Comparison of ENCODE assay signal across 1 cellular context in genomic region chr12:58413794-58414193, GRCh38.
TF ChIP-seq lines count a peak whose summit lies in the region.

No MANE protein-coding gene starts in this region.

TF ChIP-seq in HEK293T, 16 proteins besides CTCF, POLR2A, EP300 and RAD21:
- TF ChIP-seq PKNOX1 (IDR thresholded peaks at IDR 0.05) (no peak), BHLHE40 (IDR thresholded peaks at IDR 0.05; ENCODE audit: borderline replicate concordance) (no peak), FOXA1 (IDR thresholded peaks at IDR 0.05) (no peak), NFRKB (IDR thresholded peaks at IDR 0.05) (no peak), ARNT (IDR thresholded peaks at IDR 0.05) (no peak), HDGF (IDR thresholded peaks at IDR 0.05; ENCODE audit: borderline replicate concordance) (no peak), LEF1 (IDR thresholded peaks at IDR 0.05; ENCODE audit: borderline replicate concordance) (no peak), FOXK2 (IDR thresholded peaks at IDR 0.05) (no peak), ZNF384 (IDR thresholded peaks at IDR 0.05) (no peak), ELF4 (IDR thresholded peaks at IDR 0.05) (no peak), TARDBP (IDR thresholded peaks at IDR 0.05) (no peak), SUZ12 (IDR thresholded peaks at IDR 0.05) (no peak)
